ENCODE assay signal across 7 cellular contexts in the genomic region with DNA sequence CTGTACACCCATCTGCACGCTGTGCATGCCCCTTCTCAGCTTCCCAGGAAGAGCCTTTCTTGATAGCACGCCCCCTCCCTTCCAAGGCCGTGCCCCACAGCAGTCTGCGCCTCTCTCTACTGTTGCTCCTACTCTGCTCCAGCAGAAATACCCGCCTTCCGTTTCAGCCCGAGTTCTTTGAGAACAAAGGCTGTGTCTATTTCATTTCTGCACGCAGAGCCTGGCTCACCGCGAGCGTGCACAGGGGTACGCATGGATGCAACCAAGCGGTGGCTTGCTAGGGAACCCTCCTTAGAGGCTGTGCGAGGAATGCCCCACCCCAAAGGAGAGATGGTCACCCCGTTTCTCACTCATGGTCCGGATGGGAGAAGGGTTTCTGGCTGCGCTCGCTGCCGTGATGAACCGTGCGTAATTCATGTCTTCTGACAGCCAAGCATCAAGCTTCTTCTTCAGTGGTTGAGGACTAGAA. TPM values are rescaled to one million over a fixed set of nuclear protein-coding genes. Genes with fewer than 3 reads are reported as not detected.
A peak's percentile ranks its signal among the peaks of the same experiment; 100 is the strongest.
DNase-seq lines count a peak whose midpoint lies in the region; FAIRE-seq and TF ChIP-seq lines count a peak whose summit lies in the region.

No MANE protein-coding gene starts in this region.

- in situ Hi-C loops in GM13977 (cut with MboI; ENCODE audit: low pct_unique_long_range_greater_than_20kb, low sequenced_read_pairs, unreplicated experiment): no loop called here

- TF ChIP-seq CTCF in GM13977 (IDR thresholded peaks at IDR 0.05; ENCODE audit: extremely low read depth, insufficient read depth, missing control alignments) (no peak), HL-60 (IDR thresholded peaks at IDR 0.05; ENCODE audit: insufficient read depth, low read length) (no peak), epithelial cell of esophagus (IDR thresholded peaks at IDR 0.05; ENCODE audit: insufficient read depth, low read depth, low read length, missing control alignments) (no peak)

- no peak overlapping the region for H3K27ac ChIP-seq in HL-60 (replicated peaks)

- no peak for FAIRE-seq in GM19239 (lab: Jason Lieb, UNC)

- DNase-seq in GM13977 (ENCODE audit: low spot score) (peak; percentile 20), HL-60 (ENCODE audit: low read depth in 1 of 2, low spot score in 1 of 2) (no peak), SHP77 (lab: John Stamatoyannopoulos, UW) (peak; percentile 32 to 51), epithelial cell of esophagus (ENCODE audit: low read depth) (peak; percentile 32), midbrain (lab: John Stamatoyannopoulos, UW) (peak; percentile 40), ureter (ENCODE audit: low spot score) (peak; percentile 46), GM19239 (ENCODE audit: insufficient read length, low spot score) (no peak)

- H3K27me3 ChIP-seq in HL-60 (ENCODE audit: insufficient read depth, poor library complexity, severe bottlenecking): peaks cover 29% of the 10 kb centered on the region

- H3K4me3 ChIP-seq in HL-60 (replicated peaks; ENCODE audit: insufficient read depth, low read length): peak overlapping the region; percentile 36; the same call in 1 of the 2 replicates
- H3K4me3 ChIP-seq in epithelial cell of esophagus (ENCODE audit: low read length): peak overlapping the region; percentile 55

RNA-seq across cellular contexts. Expression of a gene that starts 0.4 kb away (rescaled TPM):
- total RNA-seq in ureter: 9.1 TPM

Comparison
In these comparisons a context has a peak if more than half of its experiments do, and no peak if none do; other contexts are left out.
1. DNase-seq: peak in GM13977 (single experiment), SHP77 (2 of 2), epithelial cell of esophagus (single experiment), midbrain (single experiment) and ureter (single experiment); none in HL-60 (0 of 2) and GM19239 (single experiment).